ENCODE assay signal across 1 cellular context in the genomic region with DNA sequence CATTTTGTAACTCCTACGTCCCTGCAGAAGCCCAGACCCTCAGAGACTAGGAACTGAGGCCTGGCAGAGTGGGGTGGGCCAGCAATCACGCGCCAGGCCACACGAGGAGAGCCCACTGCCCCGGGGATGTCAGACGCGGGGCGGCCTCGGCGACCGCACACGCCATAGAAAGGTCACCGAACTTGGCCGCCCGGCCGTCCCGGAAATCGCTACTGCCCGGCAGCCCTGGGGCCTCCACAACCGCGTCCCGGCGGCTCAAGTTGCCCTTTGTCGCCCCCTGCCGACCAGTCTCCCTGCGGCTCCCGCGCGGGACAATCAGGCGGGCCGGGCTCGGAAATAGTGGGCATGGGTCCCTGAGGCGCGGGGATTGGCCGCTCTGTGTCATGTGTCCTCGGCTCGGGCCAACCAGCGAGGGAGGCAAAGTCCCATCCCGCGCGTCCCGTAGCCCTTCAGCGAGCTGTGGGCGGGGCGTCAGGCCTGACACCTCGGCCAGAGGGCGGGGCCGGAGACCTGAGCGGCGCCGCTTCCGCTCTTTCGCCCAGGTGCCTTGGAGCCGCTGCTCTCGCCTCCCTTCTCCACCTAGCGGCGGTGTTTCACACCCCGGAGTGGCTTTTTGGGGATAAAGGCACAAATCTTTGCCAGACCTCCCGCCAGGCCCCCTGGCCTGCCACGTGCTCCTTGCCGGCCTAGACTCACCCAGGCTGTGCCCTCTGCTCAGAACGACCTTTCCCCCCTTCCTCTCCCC.
TF ChIP-seq lines count a peak whose summit lies in the region.

No MANE protein-coding gene starts in this region.

TF ChIP-seq in HepG2, 621 proteins besides CTCF, POLR2A, EP300 and RAD21 (continued from another document and continues in another):
- TF ChIP-seq SRF (IDR thresholded peaks at IDR 0.05; ENCODE audit: low read depth, low read length): peak; percentile 39; the same call in 1 of the 2 replicates
- TF ChIP-seq ZNF335 (CRISPR knock-in tag; IDR thresholded peaks at IDR 0.05): 0 out of 2 replicates have a peak, but pooled peaks have one; percentile 34
- peak; percentile 84; the same call in 1 of the 2 replicates for TF ChIP-seq THAP9 (CRISPR knock-in tag; IDR thresholded peaks at IDR 0.05; ENCODE audit: borderline replicate concordance)
- TF ChIP-seq HNF4G (IDR thresholded peaks at IDR 0.05; ENCODE audit: borderline replicate concordance, low read depth, low read length): peak; percentile 75
- TF ChIP-seq HNF4G (CRISPR knock-in tag; IDR thresholded peaks at IDR 0.05; ENCODE audit: borderline replicate concordance, low read depth): peak; percentile 83; the same call in 1 of the 2 replicates
- 0 out of 2 replicates have a peak, but pooled peaks have one; percentile 52 for TF ChIP-seq XBP1 (CRISPR knock-in tag; IDR thresholded peaks at IDR 0.05)
- peak; percentile 83 for TF ChIP-seq THAP11 (CRISPR knock-in tag; IDR thresholded peaks at IDR 0.05)
- TF ChIP-seq GMEB2 (CRISPR knock-in tag; IDR thresholded peaks at IDR 0.05; ENCODE audit: low read depth): no peak
- TF ChIP-seq KDM6A (CRISPR knock-in tag; IDR thresholded peaks at IDR 0.05; ENCODE audit: low read depth): no peak
- TF ChIP-seq ARID3A (IDR thresholded peaks at IDR 0.05; ENCODE audit: low read depth, low read length): no peak
- TF ChIP-seq ZSCAN20 (CRISPR knock-in tag; IDR thresholded peaks at IDR 0.05; ENCODE audit: borderline replicate concordance): peak; percentile 90
- TF ChIP-seq NRL (CRISPR knock-in tag; IDR thresholded peaks at IDR 0.05; ENCODE audit: borderline replicate concordance): peak; percentile 55; the same call in 1 of the 2 replicates
- 0 out of 2 replicates have a peak, but pooled peaks have one; percentile 19 for TF ChIP-seq ZNF597 (CRISPR knock-in tag; IDR thresholded peaks at IDR 0.05)
- TF ChIP-seq ZNF446 (CRISPR knock-in tag; IDR thresholded peaks at IDR 0.05): 0 out of 2 replicates have a peak, but pooled peaks have one; percentile 68
- peak; percentile 6; the same call in 1 of the 2 replicates for TF ChIP-seq ZFP37 (CRISPR knock-in tag; IDR thresholded peaks at IDR 0.05; ENCODE audit: borderline replicate concordance)
- peak; percentile 89 for TF ChIP-seq ZFP82 (CRISPR knock-in tag; IDR thresholded peaks at IDR 0.05; ENCODE audit: borderline replicate concordance)
- TF ChIP-seq ZC3H13 (CRISPR knock-in tag; IDR thresholded peaks at IDR 0.05): 0 out of 2 replicates have a peak, but pooled peaks have one; percentile 66
- no peak for TF ChIP-seq ZFAT (CRISPR knock-in tag; conservative IDR thresholded peaks at IDR 0.05)
- peak; percentile 99 for TF ChIP-seq HOMEZ (CRISPR knock-in tag; IDR thresholded peaks at IDR 0.05; ENCODE audit: low read depth)
- TF ChIP-seq ZNF441 (CRISPR knock-in tag; IDR thresholded peaks at IDR 0.05; ENCODE audit: borderline replicate concordance): no peak
- TF ChIP-seq, protein P1, sequence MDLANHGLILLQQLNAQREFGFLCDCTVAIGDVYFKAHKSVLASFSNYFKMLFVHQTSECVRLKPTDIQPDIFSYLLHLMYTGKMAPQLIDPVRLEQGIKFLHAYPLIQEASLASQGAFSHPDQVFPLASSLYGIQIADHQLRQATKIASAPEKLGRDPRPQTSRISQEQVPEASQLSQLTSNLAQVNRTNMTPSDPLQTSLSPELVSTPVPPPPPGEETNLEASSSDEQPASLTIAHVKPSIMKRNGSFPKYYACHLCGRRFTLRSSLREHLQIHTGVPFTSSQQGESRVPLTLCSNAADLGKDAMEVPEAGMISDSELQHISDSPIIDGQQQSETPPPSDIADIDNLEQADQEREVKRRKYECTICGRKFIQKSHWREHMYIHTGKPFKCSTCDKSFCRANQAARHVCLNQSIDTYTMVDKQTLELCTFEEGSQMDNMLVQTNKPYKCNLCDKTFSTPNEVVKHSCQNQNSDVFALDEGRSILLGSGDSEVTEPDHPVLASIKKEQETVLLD (CRISPR knock-in tag; IDR thresholded peaks at IDR 0.05; ENCODE audit: low read depth): peak; percentile 74; the same call in 1 of the 2 replicates
- TF ChIP-seq ZNF576 (CRISPR knock-in tag; IDR thresholded peaks at IDR 0.05): peak; percentile 100
- no peak; the same call in 1 of the 2 replicates for TF ChIP-seq ZNF704 (CRISPR knock-in tag; IDR thresholded peaks at IDR 0.05; ENCODE audit: borderline replicate concordance)
- TF ChIP-seq FOSL1 (CRISPR knock-in tag; IDR thresholded peaks at IDR 0.05; ENCODE audit: borderline replicate concordance): peak; percentile 44; the same call in 1 of the 2 replicates
- TF ChIP-seq NFKB2 (CRISPR knock-in tag; IDR thresholded peaks at IDR 0.05; ENCODE audit: borderline replicate concordance): peak; percentile 90
- TF ChIP-seq, protein P2, sequence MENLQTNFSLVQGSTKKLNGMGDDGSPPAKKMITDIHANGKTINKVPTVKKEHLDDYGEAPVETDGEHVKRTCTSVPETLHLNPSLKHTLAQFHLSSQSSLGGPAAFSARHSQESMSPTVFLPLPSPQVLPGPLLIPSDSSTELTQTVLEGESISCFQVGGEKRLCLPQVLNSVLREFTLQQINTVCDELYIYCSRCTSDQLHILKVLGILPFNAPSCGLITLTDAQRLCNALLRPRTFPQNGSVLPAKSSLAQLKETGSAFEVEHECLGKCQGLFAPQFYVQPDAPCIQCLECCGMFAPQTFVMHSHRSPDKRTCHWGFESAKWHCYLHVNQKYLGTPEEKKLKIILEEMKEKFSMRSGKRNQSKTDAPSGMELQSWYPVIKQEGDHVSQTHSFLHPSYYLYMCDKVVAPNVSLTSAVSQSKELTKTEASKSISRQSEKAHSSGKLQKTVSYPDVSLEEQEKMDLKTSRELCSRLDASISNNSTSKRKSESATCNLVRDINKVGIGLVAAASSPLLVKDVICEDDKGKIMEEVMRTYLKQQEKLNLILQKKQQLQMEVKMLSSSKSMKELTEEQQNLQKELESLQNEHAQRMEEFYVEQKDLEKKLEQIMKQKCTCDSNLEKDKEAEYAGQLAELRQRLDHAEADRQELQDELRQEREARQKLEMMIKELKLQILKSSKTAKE (CRISPR knock-in tag; IDR thresholded peaks at IDR 0.05; ENCODE audit: borderline replicate concordance): peak; percentile 16; the same call in 1 of the 2 replicates
- TF ChIP-seq FOXO1 (CRISPR knock-in tag; IDR thresholded peaks at IDR 0.05): peak; percentile 79
- TF ChIP-seq CC2D1A (CRISPR knock-in tag; IDR thresholded peaks at IDR 0.05): no peak
- TF ChIP-seq TBX2 (CRISPR knock-in tag; IDR thresholded peaks at IDR 0.05; ENCODE audit: borderline replicate concordance): peak; percentile 99
- TF ChIP-seq SSRP1 (CRISPR knock-in tag; IDR thresholded peaks at IDR 0.05): 0 out of 2 replicates have a peak, but pooled peaks have one; percentile 52
- TF ChIP-seq ZNF772 (CRISPR knock-in tag; IDR thresholded peaks at IDR 0.05): peak; percentile 95
- peak; percentile 78 for TF ChIP-seq SNAPC2 (CRISPR knock-in tag; IDR thresholded peaks at IDR 0.05)
- TF ChIP-seq BCL6 (CRISPR knock-in tag; IDR thresholded peaks at IDR 0.05): peak; percentile 63; the same call in 1 of the 2 replicates
- no peak for TF ChIP-seq ZSCAN25 (CRISPR knock-in tag; IDR thresholded peaks at IDR 0.05)
- no peak for TF ChIP-seq ZNF44 (CRISPR knock-in tag; IDR thresholded peaks at IDR 0.05)
- TF ChIP-seq ZNF569 (CRISPR knock-in tag; IDR thresholded peaks at IDR 0.05; ENCODE audit: borderline replicate concordance): 0 out of 2 replicates have a peak, but pooled peaks have one; percentile 50
- peak; percentile 82 for TF ChIP-seq ETV5 (CRISPR knock-in tag; IDR thresholded peaks at IDR 0.05; ENCODE audit: borderline replicate concordance)
- TF ChIP-seq, protein P3, sequence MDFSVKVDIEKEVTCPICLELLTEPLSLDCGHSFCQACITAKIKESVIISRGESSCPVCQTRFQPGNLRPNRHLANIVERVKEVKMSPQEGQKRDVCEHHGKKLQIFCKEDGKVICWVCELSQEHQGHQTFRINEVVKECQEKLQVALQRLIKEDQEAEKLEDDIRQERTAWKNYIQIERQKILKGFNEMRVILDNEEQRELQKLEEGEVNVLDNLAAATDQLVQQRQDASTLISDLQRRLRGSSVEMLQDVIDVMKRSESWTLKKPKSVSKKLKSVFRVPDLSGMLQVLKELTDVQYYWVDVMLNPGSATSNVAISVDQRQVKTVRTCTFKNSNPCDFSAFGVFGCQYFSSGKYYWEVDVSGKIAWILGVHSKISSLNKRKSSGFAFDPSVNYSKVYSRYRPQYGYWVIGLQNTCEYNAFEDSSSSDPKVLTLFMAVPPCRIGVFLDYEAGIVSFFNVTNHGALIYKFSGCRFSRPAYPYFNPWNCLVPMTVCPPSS (IDR thresholded peaks at IDR 0.05): no peak
- no peak for TF ChIP-seq IKZF1 (IDR thresholded peaks at IDR 0.05)
